Comparison of ENCODE assay signal across 22 cellular contexts in the genomic region with DNA sequence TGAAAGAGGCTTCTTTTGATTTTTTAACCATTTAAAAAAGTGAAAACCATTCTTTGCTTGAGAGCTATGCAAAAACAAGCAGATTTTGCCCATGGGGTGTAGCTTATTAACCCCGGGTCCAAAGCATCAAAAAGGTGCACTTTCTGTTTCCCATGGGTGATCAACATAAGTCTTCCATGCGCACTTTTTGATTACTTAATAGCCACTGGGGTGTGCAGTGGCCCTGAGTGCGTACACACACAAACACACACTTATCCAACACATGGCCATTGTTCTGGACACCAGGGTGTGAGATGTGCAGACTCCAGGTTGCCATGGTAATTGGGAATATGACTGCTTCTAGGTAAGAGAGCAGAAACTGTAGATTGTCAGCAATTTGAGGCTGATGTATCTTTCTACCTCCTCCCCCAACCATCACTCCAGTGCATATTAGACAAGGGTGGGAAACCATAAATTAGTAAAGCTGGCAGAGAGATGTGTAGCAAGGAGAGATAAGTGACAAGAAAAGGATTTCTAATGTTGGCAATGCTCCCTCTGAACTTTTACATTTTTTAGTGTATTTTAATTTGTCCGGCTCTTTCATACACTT.
"Had no signal": no experiment of that assay in that cellular context is flagged by ENCODE, and none has a peak within 500 bp of the region (broad histone marks: within the 10 kb centered on the region; RNA-seq: fewer than 3 reads in every experiment).

No MANE protein-coding gene starts in this region.

- H3K9me3 ChIP-seq: body of pancreas, esophagus squamous epithelium, thyroid gland had no signal

- H3K4me3 ChIP-seq: body of pancreas, esophagus squamous epithelium, thyroid gland had no signal

- ATAC-seq: activated CD8-positive, alpha-beta T cell treated with anti-CD3 and anti-CD28 coated beads for 36 hours; activated T-cell treated with anti-CD3 and anti-CD28 coated beads, Interleukin-2, amount 50 U/mL, for 4 hours; left ventricle myocardium superior; stimulated activated naive B cell treated with anti-CD40 and anti-IgM and Interleukin-4, amounts not matched to agents 10 μg/mL and 1 μg/mL and 100 μg/mL, for 72 hours had no signal

- H3K27me3 ChIP-seq: body of pancreas, thyroid gland had no signal

- H3K4me1 ChIP-seq: esophagus squamous epithelium, thyroid gland had no signal

- H3K27ac ChIP-seq: esophagus squamous epithelium, thyroid gland had no signal

- H3K36me3 ChIP-seq: esophagus squamous epithelium, thyroid gland had no signal

- DNase-seq: activated B cell treated with CpG ODN at 0.5 μM for 24 hours; activated CD4-positive, alpha-beta T cell treated with anti-CD3 and anti-CD28 coated beads for 48 hours; activated CD8-positive, alpha-beta T cell treated with anti-CD3 and anti-CD28 coated beads for 36 hours; activated effector memory CD4-positive, alpha-beta T cell treated with anti-CD3 and anti-CD28 coated beads, Interleukin-2, amount 50 U/mL, for 16 hours; activated T-cell treated with anti-CD3 and anti-CD28 coated beads, Interleukin-2, amount 50 U/mL, for 4 hours; amniotic stem cell; caudate nucleus; cortex of kidney; effector CD4-positive, alpha-beta T cell; esophagus squamous epithelium; hypothalamus; kidney; left ventricle myocardium superior; mesenchymal stem cell; nucleus accumbens; posterior cingulate gyrus; retina; stimulated activated CD4-positive, alpha-beta T cell treated with anti-CD3 and anti-CD28 coated beads, Interleukin-4, amount 100 ng/mL, for 1 hour; stimulated activated naive B cell treated with anti-CD40 and anti-IgM and Interleukin-4, amounts not matched to agents 10 μg/mL and 1 μg/mL and 100 μg/mL, for 72 hours; T-helper 2 cell; thyroid gland had no signal
